ENCODE assay signal across 35 cellular contexts in genomic region chr12:5616854-5617253, GRCh38.
"Had no signal": no experiment of that assay in that cellular context is flagged by ENCODE, and none has a peak within 500 bp of the region (broad histone marks: within the 10 kb centered on the region; RNA-seq: fewer than 3 reads in every experiment).

No MANE protein-coding gene starts in this region.

- H3K36me3 ChIP-seq: MG63 had no signal

- H3K27me3 ChIP-seq: MG63 had no signal

- H3K9me3 ChIP-seq: MG63 had no signal

- DNase-seq: Karpas-422, Kasumi-1, MG63, MM.1S, MV-4-11, NCI-H1048, NCI-H1092, NCI-H1092 treated with DMSO at 0.1 percent for 48 hours, NCI-H1105, NCI-H1105 treated with DMSO at 0.1 percent for 48 hours, NCI-H1417, NCI-H1417 treated with DMSO at 0.1 percent for 48 hours, NCI-H1436, NCI-H1436 treated with DMSO at 0.1 percent for 48 hours, NCI-H146, NCI-H1694, NCI-H1694 treated with DMSO at 0.1 percent for 48 hours, NCI-H187, NCI-H187 treated with DMSO at 0.1 percent for 48 hours, NCI-H1930, NCI-H2029, NCI-H2029 treated with DMSO at 0.1 percent for 48 hours, NCI-H2081, NCI-H2081 treated with DMSO at 0.1 percent for 48 hours, NCI-H2107, NCI-H2171, NCI-H2171 treated with DMSO at 0.1 percent for 48 hours, NCI-H2227 treated with DMSO at 0.1 percent for 48 hours, NCI-H226, NCI-H345, NCI-H446, NCI-H446 treated with DMSO at 0.1 percent for 48 hours, NCI-H510A, NCI-H510A treated with DMSO at 0.1 percent for 48 hours had no signal

- H3K9ac ChIP-seq: KMS-11 had no signal

- H3K4me2 ChIP-seq: KMS-11 had no signal

- H3K4me3 ChIP-seq: MG63 had no signal

- H3K27ac ChIP-seq: KMS-11 had no signal
